Comparison of ENCODE assay signal across 40 cellular contexts in the genomic region with DNA sequence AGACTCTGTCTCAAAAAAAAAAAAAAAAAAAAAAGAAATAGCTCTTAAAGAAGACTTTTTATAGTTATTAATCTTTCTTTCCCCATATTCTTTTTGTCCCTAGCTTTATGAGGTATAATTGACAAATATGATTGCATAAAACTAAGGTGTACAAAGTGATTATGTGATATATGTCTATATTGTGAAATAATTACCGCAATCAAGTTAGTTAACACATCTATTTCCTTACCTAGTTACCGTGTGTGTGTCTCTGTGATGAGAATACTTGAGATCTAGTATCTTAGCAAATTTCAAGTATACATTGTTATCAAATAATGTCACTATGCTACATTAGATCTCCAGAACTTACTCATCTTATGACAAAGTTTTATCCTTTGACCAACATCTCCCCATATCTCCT.
"Had no signal": no experiment of that assay in that cellular context is flagged by ENCODE, and none has a peak within 500 bp of the region (broad histone marks: within the 10 kb centered on the region; RNA-seq: fewer than 3 reads in every experiment).

No MANE protein-coding gene starts in this region.

- H3K27me3 ChIP-seq: adrenal gland, ascending aorta, body of pancreas, brain microvascular endothelial cell, breast epithelium, cardiac muscle cell had no signal

- H3K9me3 Mint-ChIP-seq: central memory CD8-positive, alpha-beta T cell had no signal

- H3K36me3 ChIP-seq: adrenal gland, ascending aorta, brain microvascular endothelial cell, breast epithelium, cardiac muscle cell had no signal

- FAIRE-seq: astrocyte, bronchial epithelial cell had no signal

- H3K27ac ChIP-seq: adrenal gland, ascending aorta, body of pancreas, brain microvascular endothelial cell, breast epithelium, cardiac muscle cell had no signal

- H3K9me3 ChIP-seq: adrenal gland, ascending aorta had no signal

- H3K4me3 Mint-ChIP-seq: activated naive CD4-positive, alpha-beta T cell treated with anti-CD3 and anti-CD28 coated beads for 36 hours; activated naive CD4-positive, alpha-beta T cell treated with anti-CD3 and anti-CD28 coated beads, Interleukin-2, amount 10 ng/mL, durations not matched to agents 7 days and 5 days; activated naive CD4-positive, alpha-beta T cell treated with anti-CD3 and anti-CD28 coated beads, Interleukin-2, amount 50 U/mL, for 24 hours; activated naive CD8-positive, alpha-beta T cell; activated naive CD8-positive, alpha-beta T cell treated with anti-CD3 and anti-CD28 coated beads for 36 hours; activated naive CD8-positive, alpha-beta T cell treated with anti-CD3 and anti-CD28 coated beads, Interleukin-2, amount 10 ng/mL, durations not matched to agents 7 days and 5 days; activated naive CD8-positive, alpha-beta T cell treated with anti-CD3 and anti-CD28 coated beads, Interleukin-2, amount 50 U/mL, for 24 hours; activated T-cell treated with anti-CD3 and anti-CD28 coated beads, Interleukin-2, amount 50 U/mL, for 24 hours; activated T-cell treated with anti-CD3 and anti-CD28 coated beads, Interleukin-2, amount 50 U/mL, for 4 hours; activated T-cell treated with anti-CD3 and anti-CD28 coated beads, Interleukin-2, amount 50 U/mL, for 72 hours; activated T-helper 1 cell treated with anti-CD3 and anti-CD28 coated beads, Interleukin-12 subunit alpha, Interleukin-12 subunit beta, Interleukin-2, Interleukin-4 antibody, amounts not matched to agents 30 ng/mL and 10 ng/mL and 1 ng/mL, durations not matched to agents 14 hours and 24 hours and 36 hours; activated T-helper 17 cell treated with anti-CD3 and anti-CD28 coated beads, Interleukin-2, amount 50 U/mL, for 72 hours; brain; central memory CD8-positive, alpha-beta T cell had no signal

- H3K4me3 ChIP-seq: adrenal gland, ascending aorta, body of pancreas, breast epithelium, cardiac muscle cell had no signal

- H3K36me3 Mint-ChIP-seq: activated naive CD8-positive, alpha-beta T cell treated with anti-CD3 and anti-CD28 coated beads for 36 hours; activated naive CD8-positive, alpha-beta T cell treated with anti-CD3 and anti-CD28 coated beads, Interleukin-2, amount 10 ng/mL, durations not matched to agents 7 days and 5 days had no signal

- H3K4me1 ChIP-seq: adrenal gland, ascending aorta, body of pancreas, breast epithelium had no signal

- H3K27me3 Mint-ChIP-seq: activated naive CD4-positive, alpha-beta T cell treated with anti-CD3 and anti-CD28 coated beads, Interleukin-2, amount 10 ng/mL, durations not matched to agents 7 days and 5 days; activated naive CD4-positive, alpha-beta T cell treated with anti-CD3 and anti-CD28 coated beads, Interleukin-2, amount 50 U/mL, for 24 hours; activated naive CD8-positive, alpha-beta T cell; activated naive CD8-positive, alpha-beta T cell treated with anti-CD3 and anti-CD28 coated beads for 36 hours; activated naive CD8-positive, alpha-beta T cell treated with anti-CD3 and anti-CD28 coated beads, Interleukin-2, amount 10 ng/mL, durations not matched to agents 7 days and 5 days; activated naive CD8-positive, alpha-beta T cell treated with anti-CD3 and anti-CD28 coated beads, Interleukin-2, amount 50 U/mL, for 24 hours; activated T-cell treated with anti-CD3 and anti-CD28 coated beads, Interleukin-2, amount 50 U/mL, for 24 hours; activated T-helper 17 cell treated with anti-CD3 and anti-CD28 coated beads, Interleukin-2, amount 50 U/mL, for 72 hours; brain had no signal

- H3K27ac Mint-ChIP-seq: activated naive CD4-positive, alpha-beta T cell treated with anti-CD3 and anti-CD28 coated beads for 36 hours; activated naive CD4-positive, alpha-beta T cell treated with anti-CD3 and anti-CD28 coated beads, Interleukin-2, amount 10 ng/mL, durations not matched to agents 7 days and 5 days; activated naive CD4-positive, alpha-beta T cell treated with anti-CD3 and anti-CD28 coated beads, Interleukin-2, amount 50 U/mL, for 24 hours; activated naive CD4-positive, alpha-beta T cell treated with anti-CD3 and anti-CD28 coated beads, Interleukin-2, amount 50 U/mL, for 72 hours; activated naive CD8-positive, alpha-beta T cell; activated naive CD8-positive, alpha-beta T cell treated with anti-CD3 and anti-CD28 coated beads for 36 hours; activated naive CD8-positive, alpha-beta T cell treated with anti-CD3 and anti-CD28 coated beads, Interleukin-2, amount 10 ng/mL, durations not matched to agents 7 days and 5 days; activated naive CD8-positive, alpha-beta T cell treated with anti-CD3 and anti-CD28 coated beads, Interleukin-2, amount 50 U/mL, for 24 hours; activated T-cell treated with anti-CD3 and anti-CD28 coated beads, Interleukin-2, amount 50 U/mL, for 24 hours; activated T-cell treated with anti-CD3 and anti-CD28 coated beads, Interleukin-2, amount 50 U/mL, for 72 hours; activated T-helper 1 cell treated with anti-CD3 and anti-CD28 coated beads, Interleukin-12 subunit alpha, Interleukin-12 subunit beta, Interleukin-2, Interleukin-4 antibody, amounts not matched to agents 30 ng/mL and 10 ng/mL and 1 ng/mL, durations not matched to agents 14 hours and 24 hours and 36 hours; activated T-helper 17 cell treated with anti-CD3 and anti-CD28 coated beads, Interleukin-2, amount 50 U/mL, for 72 hours; activated T-helper 2 cell treated with anti-CD3 and anti-CD28 coated beads, Interferon-gamma antibody, Interleukin-2, Interleukin-4, amounts not matched to agents 10 μg/mL and 5 μg/mL and 100 μg/mL, durations not matched to agents 14 hours and 24 hours and 36 hours; brain had no signal

- H3K4me1 Mint-ChIP-seq: activated naive CD4-positive, alpha-beta T cell treated with anti-CD3 and anti-CD28 coated beads, Interleukin-2, amount 10 ng/mL, durations not matched to agents 7 days and 5 days; activated naive CD4-positive, alpha-beta T cell treated with anti-CD3 and anti-CD28 coated beads, Interleukin-2, amount 50 U/mL, for 24 hours; activated naive CD8-positive, alpha-beta T cell treated with anti-CD3 and anti-CD28 coated beads for 36 hours; activated naive CD8-positive, alpha-beta T cell treated with anti-CD3 and anti-CD28 coated beads, Interleukin-2, amount 10 ng/mL, durations not matched to agents 7 days and 5 days; activated naive CD8-positive, alpha-beta T cell treated with anti-CD3 and anti-CD28 coated beads, Interleukin-2, amount 50 U/mL, for 24 hours; activated T-helper 17 cell treated with anti-CD3 and anti-CD28 coated beads, Interleukin-2, amount 50 U/mL, for 72 hours; brain; central memory CD8-positive, alpha-beta T cell had no signal

- DNase-seq: activated effector memory CD4-positive, alpha-beta T cell treated with anti-CD3 and anti-CD28 coated beads, Interleukin-2, amount 50 U/mL, for 16 hours; activated effector memory CD4-positive, alpha-beta T cell treated with Interleukin-2 at 50 U/mL for 16 hours; activated gamma-delta T cell; activated gamma-delta T cell treated with Interleukin-2 at 50 U/mL for 16 hours; activated naive CD4-positive, alpha-beta T cell; activated naive CD4-positive, alpha-beta T cell treated with anti-CD3 and anti-CD28 coated beads for 36 hours; activated naive CD4-positive, alpha-beta T cell treated with anti-CD3 and anti-CD28 coated beads, Interleukin-2, amount 10 ng/mL, durations not matched to agents 7 days and 5 days; activated naive CD4-positive, alpha-beta T cell treated with anti-CD3 and anti-CD28 coated beads, Interleukin-2, amount 50 U/mL, for 16 hours; activated naive CD4-positive, alpha-beta T cell treated with Interleukin-2 at 50 U/mL for 16 hours; activated naive CD8-positive, alpha-beta T cell treated with anti-CD3 and anti-CD28 coated beads for 36 hours; activated naive CD8-positive, alpha-beta T cell treated with anti-CD3 and anti-CD28 coated beads, Interleukin-2, amount 10 ng/mL, durations not matched to agents 7 days and 5 days; activated naive CD8-positive, alpha-beta T cell treated with anti-CD3 and anti-CD28 coated beads, Interleukin-2, amount 50 U/mL, for 24 hours; activated T-cell treated with anti-CD3 and anti-CD28 coated beads, Interleukin-2, amount 50 U/mL, for 1 hour; activated T-cell treated with anti-CD3 and anti-CD28 coated beads, Interleukin-2, amount 50 U/mL, for 24 hours; activated T-cell treated with anti-CD3 and anti-CD28 coated beads, Interleukin-2, amount 50 U/mL, for 4 hours; activated T-cell treated with anti-CD3 and anti-CD28 coated beads, Interleukin-2, amount 50 U/mL, for 48 hours; activated T-cell treated with anti-CD3 and anti-CD28 coated beads, Interleukin-2, amount 50 U/mL, for 72 hours; adrenal gland; amniotic stem cell; amygdala; anterior cingulate cortex; aorta; body of pancreas; brain microvascular endothelial cell; caudate nucleus; central memory CD4-positive, alpha-beta T cell; cerebellar nuclear complex had no signal

- ATAC-seq: activated naive CD4-positive, alpha-beta T cell treated with anti-CD3 and anti-CD28 coated beads, Interleukin-2, amount 50 U/mL, for 72 hours; activated naive CD8-positive, alpha-beta T cell treated with anti-CD3 and anti-CD28 coated beads, Interleukin-2, amount 50 U/mL, for 24 hours; activated T-cell treated with anti-CD3 and anti-CD28 coated beads, Interleukin-2, amount 50 U/mL, for 4 hours; activated T-cell treated with anti-CD3 and anti-CD28 coated beads, Interleukin-2, amount 50 U/mL, for 72 hours; activated T-helper 17 cell treated with anti-CD3 and anti-CD28 coated beads, Interleukin-2, amount 50 U/mL, for 72 hours; body of pancreas had no signal
